Comparison of ENCODE assay signal across 8 cellular contexts in the genomic region with DNA sequence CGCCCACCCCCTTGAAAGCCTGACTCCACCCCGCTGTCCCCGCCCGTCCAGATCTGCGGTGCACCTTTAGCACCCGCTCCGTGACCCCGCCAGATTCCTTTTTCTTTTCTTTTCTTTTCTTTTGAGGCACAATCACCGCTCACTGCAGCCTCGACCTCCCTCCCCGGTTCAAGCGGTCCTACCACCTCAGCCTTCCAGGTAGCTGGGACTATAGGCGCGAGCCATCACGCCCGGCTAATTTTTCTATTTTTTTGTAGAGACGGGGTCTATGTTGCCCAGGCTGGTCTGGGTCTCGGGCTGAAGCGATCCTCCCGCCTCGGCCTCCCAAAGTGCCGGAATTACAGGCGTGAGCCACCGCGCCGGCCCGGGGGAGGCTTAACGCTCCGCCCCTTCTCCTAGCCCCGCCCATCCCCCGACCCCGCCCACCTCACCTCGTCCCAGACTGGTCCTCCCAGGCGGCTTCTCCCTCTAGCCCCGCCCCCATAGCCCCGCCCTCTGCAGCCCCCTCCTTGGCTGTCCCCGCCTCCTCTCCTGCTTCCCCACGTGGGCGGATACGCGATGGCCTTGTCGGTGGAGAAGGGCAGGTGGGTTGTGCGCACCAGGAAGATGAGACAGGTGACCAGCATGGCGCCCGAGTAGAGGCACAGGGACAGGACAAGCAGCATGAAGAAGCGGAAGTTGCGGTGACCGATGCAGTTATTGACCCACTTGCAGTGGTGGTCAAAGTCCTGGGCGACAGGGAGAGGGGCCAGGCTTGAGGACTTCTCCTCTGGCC. TPM values are rescaled to one million over a fixed set of nuclear protein-coding genes. Genes with fewer than 3 reads are reported as not detected.
A peak's percentile ranks its signal among the peaks of the same experiment; 100 is the strongest.
DNase-seq lines count a peak whose midpoint lies in the region; ATAC-seq and TF ChIP-seq lines count a peak whose summit lies in the region.

No MANE protein-coding gene starts in this region.

- no peaks in the 10 kb centered on the region for H3K36me3 Mint-ChIP-seq in activated CD8-positive, alpha-beta T cell treated with anti-CD3 and anti-CD28 coated beads, Interleukin-2, amount 10 ng/mL, durations not matched to agents 7 days and 5 days (ENCODE audit: low read depth)

- H3K23ac ChIP-seq in neuronal stem cell (ENCODE audit: low read depth, low read length, poor library complexity) = no peak overlapping the region

- TF ChIP-seq CTCF in BE2C (IDR thresholded peaks at IDR 0.05; ENCODE audit: low read depth, low read length) = no peak
- no peak for TF ChIP-seq CTCF in epithelial cell of esophagus (IDR thresholded peaks at IDR 0.05; ENCODE audit: insufficient read depth, low read depth, low read length, missing control alignments)

- H3K27me3 ChIP-seq in BE2C = no peaks in the 10 kb centered on the region
- H3K27me3 ChIP-seq in neuronal stem cell (ENCODE audit: control insufficient read depth in 3 of 3, insufficient read depth in 3 of 3, low read depth in 1 of 3, low read length in 3 of 3) = peaks cover 0 to 25% (median 6%) of the 10 kb centered on the region in 3 experiments
- H3K27me3 ChIP-seq in aorta (ENCODE audit: control insufficient read depth in 1 of 2, insufficient read depth in 2 of 2, low read length in 1 of 2) = no peaks in the 10 kb centered on the region

- no peak overlapping the region for H4K8ac ChIP-seq in neuronal stem cell (ENCODE audit: low read depth, low read length)

- peak overlapping the region; percentile 80 for H3K4me3 Mint-ChIP-seq in activated CD8-positive, alpha-beta T cell treated with anti-CD3 and anti-CD28 coated beads, Interleukin-2, amount 10 ng/mL, durations not matched to agents 7 days and 5 days

- H3K4me1 Mint-ChIP-seq in activated CD8-positive, alpha-beta T cell treated with anti-CD3 and anti-CD28 coated beads, Interleukin-2, amount 10 ng/mL, durations not matched to agents 7 days and 5 days (ENCODE audit: low read depth) = peaks cover 12% of the 10 kb centered on the region

- intact Hi-C loops in aorta (cut with DNase I) = no loop called here

- H3K4ac ChIP-seq in neuronal stem cell (ENCODE audit: low read length) = no peak overlapping the region

- H3K18ac ChIP-seq in neuronal stem cell (ENCODE audit: low read length) = no peak overlapping the region

- no peak overlapping the region for H3K4me3 ChIP-seq in BE2C (ENCODE audit: low read depth, low read length)
- H3K4me3 ChIP-seq in epithelial cell of esophagus (ENCODE audit: low read length) = peak overlapping the region; percentile 37
- H3K4me3 ChIP-seq in neuronal stem cell (ENCODE audit: low read length in 2 of 2) = peak overlapping the region in 1 of 2 donors; percentile 69
- H3K4me3 ChIP-seq in aorta (ENCODE audit: low read length in 2 of 2) = no peak overlapping the region

- no CpG with 5 or more reads among the region's 49 CpGs for WGBS in neuronal stem cell (ENCODE audit: extremely low coverage in 2 of 2, insufficient read length in 2 of 2, insufficient replicate concordance in 1 of 2), 2 donors
- WGBS in aorta, 2 donors = 34 to 37% methylated on average over 39 to 49 of the region's 49 CpGs

- peak; percentile 70 for DNase-seq in BE2C
- DNase-seq in LoVo (ENCODE audit: low spot score) = peak; percentile 52
- DNase-seq in activated CD8-positive, alpha-beta T cell treated with anti-CD3 and anti-CD28 coated beads, Interleukin-2, amount 10 ng/mL, durations not matched to agents 7 days and 5 days = peak; percentile 73
- peak; percentile 59 for DNase-seq in epithelial cell of esophagus (ENCODE audit: low read depth)
- peak; percentile 37 for DNase-seq in neuronal stem cell (ENCODE audit: low spot score)
- DNase-seq in aorta = peak in 1 of 2 donors; percentile 68
- DNase-seq in dedifferentiated amniotic fluid mesenchymal stem cell (ENCODE audit: extremely low spot score) = no peak

- H3K14ac ChIP-seq in neuronal stem cell (ENCODE audit: low read length) = no peak overlapping the region

- H2AK5ac ChIP-seq in neuronal stem cell (ENCODE audit: low read depth, low read length) = no peak overlapping the region

- H2BK120ac ChIP-seq in neuronal stem cell (ENCODE audit: low read depth, low read length) = no peak overlapping the region

- peaks cover 5% of the 10 kb centered on the region for H3K79me1 ChIP-seq in neuronal stem cell (ENCODE audit: low read depth, low read length)

- H3K9me3 ChIP-seq in BE2C (no peaks in the 10 kb centered on the region), neuronal stem cell (replicated peaks in 1 of 2; ENCODE audit: control insufficient read depth in 2 of 2, insufficient read depth in 1 of 2, low read depth in 1 of 2, low read length in 2 of 2) (peaks cover 3% of the 10 kb centered on the region in 2 donors), aorta (ENCODE audit: control insufficient read depth, low read length) (no peaks in the 10 kb centered on the region)

- CTCF ChIA-PET in activated CD8-positive, alpha-beta T cell treated with anti-CD3 and anti-CD28 coated beads, Interleukin-2, amount 10 ng/mL, durations not matched to agents 7 days and 5 days (lab: Charles Lee) = no interaction called here

- H3K27me3 Mint-ChIP-seq in activated CD8-positive, alpha-beta T cell treated with anti-CD3 and anti-CD28 coated beads, Interleukin-2, amount 10 ng/mL, durations not matched to agents 7 days and 5 days (ENCODE audit: low read depth) = peaks cover 23% of the 10 kb centered on the region

- peak overlapping the region; percentile 22 for H2AFZ ChIP-seq in neuronal stem cell (ENCODE audit: low read length)

- POLR2A ChIA-PET in activated CD8-positive, alpha-beta T cell treated with anti-CD3 and anti-CD28 coated beads, Interleukin-2, amount 10 ng/mL, durations not matched to agents 7 days and 5 days (lab: Charles Lee) = no interaction called here

- H3K27ac Mint-ChIP-seq in activated CD8-positive, alpha-beta T cell treated with anti-CD3 and anti-CD28 coated beads, Interleukin-2, amount 10 ng/mL, durations not matched to agents 7 days and 5 days = peak overlapping the region; percentile 30

- no peaks in the 10 kb centered on the region for H3K9me3 Mint-ChIP-seq in activated CD8-positive, alpha-beta T cell treated with anti-CD3 and anti-CD28 coated beads, Interleukin-2, amount 10 ng/mL, durations not matched to agents 7 days and 5 days (ENCODE audit: insufficient read depth)

- no peak overlapping the region for H2BK12ac ChIP-seq in neuronal stem cell (ENCODE audit: low read length)

- H3K9ac ChIP-seq in neuronal stem cell (ENCODE audit: low read depth, low read length, poor library complexity) = no peak overlapping the region

- no peak overlapping the region for H4K91ac ChIP-seq in neuronal stem cell (ENCODE audit: low read depth, low read length, poor library complexity)

- H3K4me1 ChIP-seq in BE2C (no peaks in the 10 kb centered on the region), neuronal stem cell (ENCODE audit: control insufficient read depth in 2 of 2, insufficient read depth in 1 of 2, low read depth in 1 of 2, low read length in 2 of 2) (no peaks in the 10 kb centered on the region), aorta (ENCODE audit: control insufficient read depth in 1 of 2, insufficient read depth in 2 of 2, low read length in 2 of 2) (no peaks in the 10 kb centered on the region)

- H3K27ac ChIP-seq in neuronal stem cell (replicated peaks; ENCODE audit: low read length) (no peak overlapping the region), aorta (ENCODE audit: low read depth in 1 of 2, low read length in 2 of 2) (no peak overlapping the region)

- H3K36me3 ChIP-seq in BE2C = no peaks in the 10 kb centered on the region
- H3K36me3 ChIP-seq in neuronal stem cell (replicated peaks in 1 of 2; ENCODE audit: control insufficient read depth in 2 of 2, insufficient read depth in 2 of 2, low read length in 2 of 2) = no peaks in the 10 kb centered on the region
- H3K36me3 ChIP-seq in aorta (ENCODE audit: control insufficient read depth in 1 of 2, insufficient read depth in 2 of 2, low read length in 1 of 2) = no peaks in the 10 kb centered on the region

- no peak overlapping the region for H2BK15ac ChIP-seq in neuronal stem cell (ENCODE audit: low read length)

- H3K4me2 ChIP-seq in neuronal stem cell (ENCODE audit: insufficient read depth, low read length, poor library complexity, severe bottlenecking) = peak overlapping the region; percentile 43

- peak; percentile 80 for ATAC-seq in activated CD8-positive, alpha-beta T cell treated with anti-CD3 and anti-CD28 coated beads, Interleukin-2, amount 10 ng/mL, durations not matched to agents 7 days and 5 days
- ATAC-seq in aorta (ENCODE audit: low FRiP score) (peak; percentile 39), GM18511 (IDR thresholded peaks at IDR 0.05; ENCODE audit: unreplicated experiment) (no peak)

- no peak overlapping the region for H2BK5ac ChIP-seq in neuronal stem cell (ENCODE audit: low read length)

RNA-seq across cellular contexts. Expression of gene ZDHHC19, which starts 3.2 kb away (rescaled TPM):
- polyA plus RNA-seq in BE2C (2012; ENCODE audit: insufficient read depth, insufficient read length, low read depth) = not detected
- not detected for total RNA-seq in activated CD8-positive, alpha-beta T cell treated with anti-CD3 and anti-CD28 coated beads, Interleukin-2, amount 10 ng/mL, durations not matched to agents 7 days and 5 days
- 1.1 TPM for polyA plus RNA-seq in neuronal stem cell (2013, experiment 1 of 2)
- polyA plus RNA-seq in neuronal stem cell (2013, experiment 2 of 2) = 0.84 TPM
- total RNA-seq in aorta = under 1 TPM; 0.72 to 0.97 TPM
- polyA plus RNA-seq in aorta = not detected

RNA-seq across cellular contexts. Expression of gene SLC51A, which starts 8.3 kb away (rescaled TPM):
- 4.5 TPM for polyA plus RNA-seq in BE2C (2012; ENCODE audit: insufficient read depth, insufficient read length, low read depth)
- total RNA-seq in activated CD8-positive, alpha-beta T cell treated with anti-CD3 and anti-CD28 coated beads, Interleukin-2, amount 10 ng/mL, durations not matched to agents 7 days and 5 days = not detected
- 0.07 TPM for polyA plus RNA-seq in neuronal stem cell (2013, experiment 1 of 2)
- polyA plus RNA-seq in neuronal stem cell (2013, experiment 2 of 2) = not detected
- under 1 TPM in 1 of 2 donors, not detected in 1; 0.49 TPM for total RNA-seq in aorta
- 10 to 100 TPM in 1 of 2 donors, not detected in 1; 10.6 TPM for polyA plus RNA-seq in aorta
